ENCODE assay signal across 12 cellular contexts in the genomic region with DNA sequence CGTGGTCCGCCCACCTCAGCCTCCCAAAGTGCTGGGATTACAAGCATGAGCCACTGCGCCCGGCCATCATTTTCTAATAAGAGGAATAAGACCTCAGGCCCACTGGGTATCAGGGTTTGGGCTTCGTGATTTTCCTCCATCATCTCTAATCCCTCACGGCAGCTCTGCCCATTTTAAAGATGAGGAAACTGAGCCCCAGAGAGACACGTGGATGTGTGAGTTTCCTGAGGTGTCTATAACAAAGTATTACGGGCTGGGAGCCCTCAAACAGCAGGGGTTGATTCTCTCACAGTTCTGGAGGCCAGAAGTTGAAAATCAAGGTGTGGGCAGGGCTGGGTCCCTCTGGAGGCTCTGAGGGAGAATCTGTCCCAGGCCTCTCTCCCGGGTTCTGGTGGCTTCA. TPM values are rescaled to one million over a fixed set of nuclear protein-coding genes. Genes with fewer than 3 reads are reported as not detected.
DNase-seq lines count a peak whose midpoint lies in the region; ATAC-seq, FAIRE-seq and TF ChIP-seq lines count a peak whose summit lies in the region.
"Had no signal": no experiment of that assay in that cellular context is flagged by ENCODE, and none has a peak within 500 bp of the region (broad histone marks: within the 10 kb centered on the region; RNA-seq: fewer than 3 reads in every experiment).

No MANE protein-coding gene starts in this region.

- peaks cover 41 to 55% (median 54%) of the 10 kb centered on the region in 3 donors for H3K4me1 Mint-ChIP-seq in T-cell

- TF ChIP-seq RAD21 in HepG2 (CRISPR knock-in tag; IDR thresholded peaks at IDR 0.05) = no peak

- H3K4me2 ChIP-seq in HepG2 (ENCODE audit: low read depth, low read length) = no peak overlapping the region

- 95% methylated on average over 9 of the region's 9 CpGs for WGBS in HepG2 (ENCODE audit: low lambda C conversion rate)

- TF ChIP-seq CTCF in HepG2 (CRISPR knock-in tag; IDR thresholded peaks at IDR 0.05) = no peak

- no peak for ATAC-seq in T-cell (replicated peaks in 1 of 4)
- ATAC-seq in HepG2 = no peak

- H3K27ac Mint-ChIP-seq in T-cell = peak overlapping the region; percentile 46 to 76
- H3K27ac Mint-ChIP-seq: activated CD4-positive, alpha-beta T cell treated with anti-CD3 and anti-CD28 coated beads for 36 hours; activated naive CD4-positive, alpha-beta T cell treated with anti-CD3 and anti-CD28 coated beads for 36 hours had no signal

- in situ Hi-C loops in HepG2 (cut with HindIII; ENCODE audit: extremely low pct_ligation_motif_present, low pct_unique_long_range_greater_than_20kb) (no loop called here), HAP-1 (cut with MboI; ENCODE audit: low sequenced_read_pairs) (no loop called here)

- CTCF ChIA-PET in T-cell (lab: Charles Lee) = no interaction called here
- CTCF ChIA-PET in HepG2 (lab: Yijun Ruan, JAX; ENCODE audit: low intra/inter-chr PET ratio, low total read pairs) = no interaction called here

- peaks cover 22% of the 10 kb centered on the region for H3K36me3 Mint-ChIP-seq in T-cell

- intact Hi-C loops in HepG2 (cut with micrococcal nuclease; ENCODE audit: unreplicated experiment) = no loop called here

- TF ChIP-seq POLR2A in HepG2 (IDR thresholded peaks at IDR 0.05; ENCODE audit: insufficient read depth in 1 of 2, low read depth in 2 of 2, low read length in 2 of 2) = no peak

- no peak overlapping the region for H3K4me3 ChIP-seq in HepG2 (replicated peaks in 1 of 3; ENCODE audit: insufficient read depth in 1 of 3, low read depth in 2 of 3, low read length in 3 of 3)
- H3K4me3 ChIP-seq in subcutaneous abdominal adipose tissue (ENCODE audit: low read depth in 1 of 5, low read length in 5 of 5) = no peak overlapping the region
- no peak overlapping the region for H3K4me3 ChIP-seq in HAP-1
- H3K4me3 ChIP-seq: SK-N-MC had no signal

- H3K9me3 ChIP-seq in HepG2 (ENCODE audit: low read length) (no peaks in the 10 kb centered on the region), subcutaneous abdominal adipose tissue (ENCODE audit: control insufficient read depth in 5 of 5, low read length in 5 of 5) (no peaks in the 10 kb centered on the region), HAP-1 (no peaks in the 10 kb centered on the region)

- FAIRE-seq in GM18507 (lab: Jason Lieb, UNC) (peak; percentile 63), HepG2 (lab: Jason Lieb, UNC) (no peak)
- FAIRE-seq: frontal cortex had no signal

- H3K27ac ChIP-seq in HepG2 (ENCODE audit: extremely low read length, insufficient read depth, low read length) = no peak overlapping the region
- peak overlapping the region; percentile 30 for H3K27ac ChIP-seq in subcutaneous abdominal adipose tissue (ENCODE audit: low read depth, low read length)
- H3K27ac ChIP-seq: SK-N-MC had no signal

- peaks cover 11 to 36% of the 10 kb centered on the region in 2 experiments for H3K36me3 ChIP-seq in HepG2 (replicated peaks in 1 of 2; ENCODE audit: control insufficient read depth in 1 of 2, insufficient read depth in 2 of 2, low read length in 2 of 2)
- H3K36me3 ChIP-seq in subcutaneous abdominal adipose tissue (ENCODE audit: control insufficient read depth in 5 of 5, insufficient read depth in 5 of 5, low read length in 5 of 5) = peaks cover 0 to 40% (median 17%) of the 10 kb centered on the region in 5 donors
- no peaks in the 10 kb centered on the region; the same call in 1 of the 2 replicates for H3K36me3 ChIP-seq in HAP-1 (replicated peaks)

- peak overlapping the region in 1 of 3 donors; percentile 31 for H3K4me3 Mint-ChIP-seq in T-cell
- H3K4me3 Mint-ChIP-seq: activated CD4-positive, alpha-beta T cell treated with anti-CD3 and anti-CD28 coated beads for 36 hours; activated naive CD4-positive, alpha-beta T cell treated with anti-CD3 and anti-CD28 coated beads for 36 hours had no signal

- no peak for DNase-seq in GM18507 (ENCODE audit: extremely low spot score, insufficient read length, low read depth)
- no peak for DNase-seq in T-cell
- no peak for DNase-seq in HepG2 (ENCODE audit: low spot score)
- DNase-seq in NCI-H510A treated with DMSO at 0.1 percent for 48 hours (lab: John Stamatoyannopoulos, UW) = no peak
- no peak for DNase-seq in HAP-1 (ENCODE audit: low spot score in 2 of 2)
- DNase-seq in activated CD4-positive, alpha-beta T cell treated with anti-CD3 and anti-CD28 coated beads, Interleukin-2, amount 50 U/mL, for 48 hours = no peak
- DNase-seq: NCI-H526 treated with DMSO at 0.1 percent for 48 hours had no signal

- H2AFZ ChIP-seq in HepG2 (ENCODE audit: low read length) = no peak overlapping the region

- no TSS peak for BruUV-seq in HepG2 (replicated peaks; lab: Mats Ljungman, UMichigan)

- H3K4me1 ChIP-seq in HepG2 (ENCODE audit: insufficient read depth, low read length) = peaks cover 12% of the 10 kb centered on the region; the same call in 1 of the 2 replicates
- peaks cover 6 to 70% (median 44%) of the 10 kb centered on the region in 5 donors for H3K4me1 ChIP-seq in subcutaneous abdominal adipose tissue (ENCODE audit: control insufficient read depth in 5 of 5, insufficient read depth in 5 of 5, low read length in 5 of 5)
- H3K4me1 ChIP-seq in HAP-1 = no peaks in the 10 kb centered on the region

- POLR2A ChIA-PET in T-cell (lab: Charles Lee) (interaction anchor here in 1 of 2 donors (0.6 kb wide), 1 partner anchor 292 kb away, joined by 3 read pairs; no protein-coding TSS in a partner anchor), HepG2 (lab: Yijun Ruan, JAX) (no interaction called here)

- TF ChIP-seq EP300 in HepG2 (IDR thresholded peaks at IDR 0.05; ENCODE audit: low read depth in 2 of 2, low read length in 2 of 2) (no peak), HepG2 (CRISPR knock-in tag; IDR thresholded peaks at IDR 0.05; ENCODE audit: borderline replicate concordance) (no peak)

- H3K9ac ChIP-seq in HepG2 (ENCODE audit: insufficient read depth, low read depth, low read length) (no peak overlapping the region), subcutaneous abdominal adipose tissue (ENCODE audit: low read length in 5 of 5) (no peak overlapping the region)

- no peaks in the 10 kb centered on the region for H4K20me1 ChIP-seq in HepG2 (ENCODE audit: insufficient read depth, low read length)

- no peaks in the 10 kb centered on the region for H3K79me2 ChIP-seq in HepG2 (ENCODE audit: insufficient read depth, low read length)

- H3K9me3 Mint-ChIP-seq in T-cell = no peaks in the 10 kb centered on the region
- H3K9me3 Mint-ChIP-seq: activated naive CD4-positive, alpha-beta T cell treated with anti-CD3 and anti-CD28 coated beads for 36 hours had no signal

- H3K27me3 ChIP-seq in HepG2 (ENCODE audit: control insufficient read depth in 1 of 2, insufficient read depth in 2 of 2, low read length in 2 of 2) = no peaks in the 10 kb centered on the region
- no peaks in the 10 kb centered on the region for H3K27me3 ChIP-seq in subcutaneous abdominal adipose tissue (ENCODE audit: control insufficient read depth in 5 of 5, insufficient read depth in 4 of 5, low read length in 5 of 5)
- no peaks in the 10 kb centered on the region for H3K27me3 ChIP-seq in HAP-1 (ENCODE audit: low read depth)

- no peaks in the 10 kb centered on the region for H3K27me3 Mint-ChIP-seq in T-cell
- H3K27me3 Mint-ChIP-seq: activated CD4-positive, alpha-beta T cell treated with anti-CD3 and anti-CD28 coated beads for 36 hours had no signal

RNA-seq across cellular contexts. Expression of a gene that starts 33.7 kb away (rescaled TPM):
- 100 to 1,000 TPM; 185 to 220 (median 202) TPM for total RNA-seq in T-cell
- 14.1 and 18.0 TPM in 2 replicates for total RNA-seq in HepG2 (2016; rRNA removed; fragmentation: Illumina TruSeq; extraction: Trizol)
- total RNA-seq in HepG2 (2016; cell fraction: cytosol; rRNA removed; fragmentation: Illumina TruSeq; extraction: Trizol; ENCODE audit: low read depth) = 13.9 and 14.5 TPM in 2 replicates
- 10.1 and 18.6 TPM in 2 replicates for total RNA-seq in HepG2 (2016; cell fraction: insoluble cytoplasmic fraction; rRNA removed; fragmentation: Illumina TruSeq; extraction: Trizol)
- total RNA-seq in HepG2 (2016; cell fraction: membrane; rRNA removed; fragmentation: Illumina TruSeq; extraction: Trizol) = 10.7 and 11.5 TPM in 2 replicates
- 22.1 and 24.4 TPM in 2 replicates for total RNA-seq in HepG2 (2016; cell fraction: nucleus; rRNA removed; fragmentation: Illumina TruSeq; extraction: Trizol)
- polyA plus RNA-seq in HepG2 (2011; rRNA removed) = 18.3 and 23.4 TPM in 2 replicates
- 7.2 and 9.7 TPM in 2 replicates for polyA plus RNA-seq in HepG2 (2011; cell fraction: cytosol; rRNA removed)
- polyA plus RNA-seq in HepG2 (2011; cell fraction: nucleus; rRNA removed) = 169 and 196 TPM in 2 replicates
- 15.6 and 21.8 TPM in 2 replicates for polyA plus RNA-seq in HepG2 (2012)
- 1.5 and 1.8 TPM in 2 replicates for polyA plus RNA-seq in HepG2 (2016; cell fraction: cytosol; fragmentation: Illumina TruSeq; extraction: Trizol; ENCODE audit: low read depth)
- 11.9 and 14.6 TPM in 2 replicates for polyA plus RNA-seq in HepG2 (2016; cell fraction: insoluble cytoplasmic fraction; fragmentation: Illumina TruSeq; extraction: Trizol; ENCODE audit: low read depth)
- 3.6 and 3.7 TPM in 2 replicates for polyA plus RNA-seq in HepG2 (2016; cell fraction: membrane; fragmentation: Illumina TruSeq; extraction: Trizol; ENCODE audit: low read depth)
- polyA plus RNA-seq in HepG2 (2016; cell fraction: nucleus; fragmentation: Illumina TruSeq; extraction: Trizol; ENCODE audit: insufficient read depth, low read depth) = 77.8 and 81.3 TPM in 2 replicates
- 28.0 and 67.0 TPM in 2 replicates for polyA minus RNA-seq in HepG2 (2011; rRNA and poly(A)+ RNA removed; ENCODE audit: low replicate concordance)
- 11.5 and 11.6 TPM in 2 replicates for polyA minus RNA-seq in HepG2 (2011; cell fraction: cytosol; rRNA and poly(A)+ RNA removed)
- 37.3 and 38.0 TPM in 2 replicates for polyA minus RNA-seq in HepG2 (2011; cell fraction: nucleus; rRNA and poly(A)+ RNA removed)

RNA-seq across cellular contexts. Expression of a gene that starts 34.0 kb away (rescaled TPM):
- total RNA-seq in T-cell (10 to 100 TPM; 16.6 to 20.4 (median 19.3) TPM), HepG2 (2016; rRNA removed; fragmentation: Illumina TruSeq; extraction: Trizol) (17.5 and 19.1 TPM in 2 replicates)
- total RNA-seq in HepG2 (2016; cell fraction: cytosol; rRNA removed; fragmentation: Illumina TruSeq; extraction: Trizol; ENCODE audit: low read depth) = 7.9 and 8.8 TPM in 2 replicates
- 17.4 and 19.5 TPM in 2 replicates for total RNA-seq in HepG2 (2016; cell fraction: insoluble cytoplasmic fraction; rRNA removed; fragmentation: Illumina TruSeq; extraction: Trizol)
- total RNA-seq in HepG2 (2016; cell fraction: membrane; rRNA removed; fragmentation: Illumina TruSeq; extraction: Trizol) = 10.4 and 12.6 TPM in 2 replicates
- 10.9 and 13.5 TPM in 2 replicates for total RNA-seq in HepG2 (2016; cell fraction: nucleus; rRNA removed; fragmentation: Illumina TruSeq; extraction: Trizol)
- 7.1 and 7.8 TPM in 2 replicates for polyA plus RNA-seq in HepG2 (2011; rRNA removed)
- 4.3 and 7.7 TPM in 2 replicates for polyA plus RNA-seq in HepG2 (2011; cell fraction: cytosol; rRNA removed)
- 9.4 and 9.9 TPM in 2 replicates for polyA plus RNA-seq in HepG2 (2011; cell fraction: nucleus; rRNA removed)
- 5.2 and 6.2 TPM in 2 replicates for polyA plus RNA-seq in HepG2 (2012)
- 4.1 and 4.3 TPM in 2 replicates for polyA plus RNA-seq in HepG2 (2016; cell fraction: cytosol; fragmentation: Illumina TruSeq; extraction: Trizol; ENCODE audit: low read depth)
- polyA plus RNA-seq in HepG2 (2016; cell fraction: insoluble cytoplasmic fraction; fragmentation: Illumina TruSeq; extraction: Trizol; ENCODE audit: low read depth) = 20.4 and 22.5 TPM in 2 replicates
- 5.6 and 9.6 TPM in 2 replicates for polyA plus RNA-seq in HepG2 (2016; cell fraction: membrane; fragmentation: Illumina TruSeq; extraction: Trizol; ENCODE audit: low read depth)
- polyA plus RNA-seq in HepG2 (2016; cell fraction: nucleus; fragmentation: Illumina TruSeq; extraction: Trizol; ENCODE audit: insufficient read depth, low read depth) = 26.2 and 30.0 TPM in 2 replicates
- polyA minus RNA-seq in HepG2 (2011; rRNA and poly(A)+ RNA removed; ENCODE audit: low replicate concordance) = 6.4 and 32.7 TPM in 2 replicates
- 2.3 and 4.7 TPM in 2 replicates for polyA minus RNA-seq in HepG2 (2011; cell fraction: cytosol; rRNA and poly(A)+ RNA removed)
- 3.7 and 4.2 TPM in 2 replicates for polyA minus RNA-seq in HepG2 (2011; cell fraction: nucleus; rRNA and poly(A)+ RNA removed)

Comparison
In these comparisons a context has a peak if more than half of its experiments do, and no peak if none do; other contexts are left out.
1. RNA of a gene that starts 33.7 kb away (total RNA-seq): 185 to 220 TPM in T-cell; 10.1 to 24.4 TPM in HepG2; every median in the first group is over 4 times any median in the second.